Comparison of ENCODE assay signal across 27 cellular contexts in genomic region chr14:34633697-34634096, GRCh38.
"Had no signal": no experiment of that assay in that cellular context is flagged by ENCODE, and none has a peak within 500 bp of the region (broad histone marks: within the 10 kb centered on the region; RNA-seq: fewer than 3 reads in every experiment).

No MANE protein-coding gene starts in this region.

- H3K27ac ChIP-seq: ascending aorta, cardiac muscle cell, SJCRH30, SK-N-MC had no signal

- H3K27me3 Mint-ChIP-seq: activated CD8-positive, alpha-beta T cell treated with anti-CD3 and anti-CD28 coated beads for 36 hours; activated naive CD4-positive, alpha-beta T cell treated with anti-CD3 and anti-CD28 coated beads, Interleukin-2, amount 50 U/mL, for 24 hours; activated T-cell treated with anti-CD3 and anti-CD28 coated beads, Interleukin-2, amount 50 U/mL, for 24 hours; central memory CD8-positive, alpha-beta T cell had no signal

- H3K36me3 ChIP-seq: ascending aorta, cardiac muscle cell, MG63, SJCRH30 had no signal

- H3K27ac Mint-ChIP-seq: activated CD4-positive, alpha-beta T cell treated with anti-CD3 and anti-CD28 coated beads, Interleukin-2, amount 10 ng/mL, durations not matched to agents 24 days and 14 days; activated CD8-positive, alpha-beta T cell treated with anti-CD3 and anti-CD28 coated beads for 36 hours; activated naive CD4-positive, alpha-beta T cell treated with anti-CD3 and anti-CD28 coated beads, Interleukin-2, amount 50 U/mL, for 24 hours; activated naive CD8-positive, alpha-beta T cell treated with anti-CD3 and anti-CD28 coated beads, Interleukin-2, amount 10 ng/mL, durations not matched to agents 7 days and 5 days; activated T-cell treated with anti-CD3 and anti-CD28 coated beads, Interleukin-2, amount 50 U/mL, for 24 hours; activated T-helper 2 cell treated with anti-CD3 and anti-CD28 coated beads, Interferon-gamma antibody, Interleukin-2, Interleukin-4, amounts not matched to agents 10 μg/mL and 5 μg/mL and 100 μg/mL, durations not matched to agents 14 hours and 24 hours and 36 hours had no signal

- H3K4me3 Mint-ChIP-seq: activated CD4-positive, alpha-beta T cell treated with anti-CD3 and anti-CD28 coated beads, Interleukin-2, amount 10 ng/mL, durations not matched to agents 24 days and 14 days; activated CD8-positive, alpha-beta T cell treated with anti-CD3 and anti-CD28 coated beads for 36 hours; activated naive CD4-positive, alpha-beta T cell treated with anti-CD3 and anti-CD28 coated beads, Interleukin-2, amount 50 U/mL, for 24 hours; activated naive CD8-positive, alpha-beta T cell treated with anti-CD3 and anti-CD28 coated beads, Interleukin-2, amount 10 ng/mL, durations not matched to agents 7 days and 5 days; activated T-cell treated with anti-CD3 and anti-CD28 coated beads, Interleukin-2, amount 50 U/mL, for 24 hours; central memory CD8-positive, alpha-beta T cell had no signal

- H3K4me1 ChIP-seq: SJCRH30 had no signal

- H3K9me3 Mint-ChIP-seq: activated naive CD4-positive, alpha-beta T cell treated with anti-CD3 and anti-CD28 coated beads, Interleukin-2, amount 50 U/mL, for 24 hours; activated naive CD8-positive, alpha-beta T cell treated with anti-CD3 and anti-CD28 coated beads, Interleukin-2, amount 10 ng/mL, durations not matched to agents 7 days and 5 days; activated T-cell treated with anti-CD3 and anti-CD28 coated beads, Interleukin-2, amount 50 U/mL, for 24 hours; activated T-helper 2 cell treated with anti-CD3 and anti-CD28 coated beads, Interferon-gamma antibody, Interleukin-2, Interleukin-4, amounts not matched to agents 10 μg/mL and 5 μg/mL and 100 μg/mL, durations not matched to agents 14 hours and 24 hours and 36 hours; central memory CD8-positive, alpha-beta T cell had no signal

- H3K9me3 ChIP-seq: ascending aorta, MG63, SJCRH30 had no signal

- DNase-seq: activated CD4-positive, alpha-beta T cell treated with anti-CD3 and anti-CD28 coated beads, Interleukin-2, amount 10 ng/mL, durations not matched to agents 24 days and 14 days; activated CD4-positive, alpha-beta T cell treated with anti-CD3 and anti-CD28 coated beads, Interleukin-2, amount 50 U/mL, for 4 hours; activated CD8-positive, alpha-beta T cell treated with anti-CD3 and anti-CD28 coated beads for 36 hours; activated gamma-delta T cell; activated naive CD4-positive, alpha-beta T cell treated with Interleukin-2 at 50 U/mL for 16 hours; activated naive CD8-positive, alpha-beta T cell treated with anti-CD3 and anti-CD28 coated beads, Interleukin-2, amount 10 ng/mL, durations not matched to agents 7 days and 5 days; activated T-cell treated with anti-CD3 and anti-CD28 coated beads, Interleukin-2, amount 50 U/mL, for 24 hours; amygdala; Karpas-422; MG63; NCI-H1048; NCI-H1105 treated with DMSO at 0.1 percent for 48 hours; NCI-H1436; NCI-H1694; NCI-H1930; NCI-H345; NCI-H524 treated with DMSO at 0.1 percent for 48 hours; SHP77; T1000 had no signal

- ATAC-seq: activated CD8-positive, alpha-beta T cell treated with anti-CD3 and anti-CD28 coated beads for 36 hours; Panc1 had no signal

- H3K27me3 ChIP-seq: ascending aorta, cardiac muscle cell, MG63, SJCRH30 had no signal

- H3K4me3 ChIP-seq: ascending aorta, cardiac muscle cell, MG63, SJCRH30, SK-N-MC had no signal
